ENCODE assay signal across 8 cellular contexts in the genomic region with DNA sequence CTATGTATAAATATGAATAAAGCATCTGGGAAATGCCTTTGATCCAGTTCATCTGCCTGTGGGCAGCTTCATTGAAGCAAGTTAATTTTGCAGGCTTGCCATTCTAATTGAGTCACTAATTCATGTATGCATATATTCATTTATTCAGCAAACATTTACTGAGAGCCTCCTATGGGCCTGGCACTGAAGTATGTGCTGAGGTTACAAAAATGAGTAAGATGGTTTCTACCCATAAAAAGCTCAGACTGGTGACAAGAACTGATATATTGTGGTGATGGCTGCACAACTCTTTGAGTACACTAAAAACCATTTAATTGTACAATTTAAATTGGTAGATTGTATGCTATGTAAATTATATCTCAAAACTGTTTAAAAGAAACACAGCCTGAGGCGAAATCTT. TPM values are rescaled to one million over a fixed set of nuclear protein-coding genes. Genes with fewer than 3 reads are reported as not detected.
DNase-seq lines count a peak whose midpoint lies in the region; ATAC-seq, FAIRE-seq and TF ChIP-seq lines count a peak whose summit lies in the region.
"Had no signal": no experiment of that assay in that cellular context is flagged by ENCODE, and none has a peak within 500 bp of the region (broad histone marks: within the 10 kb centered on the region; RNA-seq: fewer than 3 reads in every experiment).

No MANE protein-coding gene starts in this region.

- TF ChIP-seq CTCF in GM23338 (conservative IDR thresholded peaks at IDR 0.05; ENCODE audit: low read depth in 2 of 2) (no peak), fibroblast of mammary gland (conservative IDR thresholded peaks at IDR 0.05; ENCODE audit: control insufficient read depth, insufficient read depth, low read depth, low read length) (no peak)

- peak overlapping the region; percentile 99 for H3K27ac Mint-ChIP-seq in GM23338

- no peaks in the 10 kb centered on the region for H3F3A ChIP-seq in GM23338 (replicated peaks; ENCODE audit: low read depth)

- H3K36me3 Mint-ChIP-seq in GM23338 (ENCODE audit: low read depth), result peaks cover 14% of the 10 kb centered on the region

- peaks cover 33% of the 10 kb centered on the region for H3K79me2 ChIP-seq in GM23338 (replicated peaks; ENCODE audit: insufficient read depth)

- no peaks in the 10 kb centered on the region for H3K9me2 ChIP-seq in GM23338 (ENCODE audit: insufficient read depth)

- H3K4me3 Mint-ChIP-seq in GM23338, result peak overlapping the region; percentile 93

- peak overlapping the region; percentile 97; the same call in 1 of the 2 replicates for H3K27ac ChIP-seq in GM23338 (ENCODE audit: low read depth)
- peak overlapping the region; percentile 83 to 99 (median 95) for H3K27ac ChIP-seq in skin epidermis

- H3K4me2 ChIP-seq in GM23338, result peak overlapping the region; percentile 77

- no peaks in the 10 kb centered on the region; the same call in 2 of the 3 replicates for H3K9me3 Mint-ChIP-seq in GM23338

- no peaks in the 10 kb centered on the region for H3K36me3 ChIP-seq in GM23338 (ENCODE audit: insufficient read depth)

- no peak for FAIRE-seq in RCC 7860 (lab: Jason Lieb, UNC)
- FAIRE-seq: TTC549 had no signal

- peaks cover 8% of the 10 kb centered on the region for H3K27me3 Mint-ChIP-seq in GM23338 (ENCODE audit: insufficient read depth, low read depth, poor library complexity)

- H4K20me1 ChIP-seq in GM23338 (replicated peaks; ENCODE audit: insufficient read depth), result no peaks in the 10 kb centered on the region

- peak overlapping the region; percentile 34; the same call in 1 of the 2 replicates for H2AFZ ChIP-seq in GM23338

- H3K4me3 ChIP-seq in GM23338, result peak overlapping the region; percentile 70
- peak overlapping the region; percentile 99 for H3K4me3 ChIP-seq in fibroblast of mammary gland (ENCODE audit: control insufficient read depth, low read depth, low read length)
- H3K4me3 ChIP-seq in skin epidermis, result peak overlapping the region in 4 of 7 experiments; percentile 50 to 77 (median 68)

- DNase-seq in GM23338 (ENCODE audit: low spot score), result peak; percentile 15
- peak; percentile 56 for DNase-seq in RKO (ENCODE audit: low spot score)
- peak; percentile 18 for DNase-seq in fibroblast of mammary gland (ENCODE audit: low read depth)
- DNase-seq in H4 (ENCODE audit: low spot score), result no peak
- no peak for DNase-seq in mesenteric fat pad (ENCODE audit: low spot score)
- no peak for DNase-seq in RCC 7860 (ENCODE audit: low spot score)

- no peaks in the 10 kb centered on the region for H3K27me3 ChIP-seq in GM23338 (ENCODE audit: insufficient read depth)

- 0 out of 2 replicates have a peak, but pooled peaks cover 6% of the 10 kb centered on the region for H3K4me1 ChIP-seq in GM23338 (ENCODE audit: insufficient read depth)

- peaks cover 17% of the 10 kb centered on the region for H3K4me1 Mint-ChIP-seq in GM23338

- ATAC-seq in GM23338, result no peak

TF ChIP-seq in GM23338, 12 proteins besides CTCF, POLR2A, EP300 and RAD21 (continues in another document):
- TF ChIP-seq STAT1 (IDR thresholded peaks at IDR 0.05; ENCODE audit: unreplicated experiment), result no peak
- TF ChIP-seq, protein P1, sequence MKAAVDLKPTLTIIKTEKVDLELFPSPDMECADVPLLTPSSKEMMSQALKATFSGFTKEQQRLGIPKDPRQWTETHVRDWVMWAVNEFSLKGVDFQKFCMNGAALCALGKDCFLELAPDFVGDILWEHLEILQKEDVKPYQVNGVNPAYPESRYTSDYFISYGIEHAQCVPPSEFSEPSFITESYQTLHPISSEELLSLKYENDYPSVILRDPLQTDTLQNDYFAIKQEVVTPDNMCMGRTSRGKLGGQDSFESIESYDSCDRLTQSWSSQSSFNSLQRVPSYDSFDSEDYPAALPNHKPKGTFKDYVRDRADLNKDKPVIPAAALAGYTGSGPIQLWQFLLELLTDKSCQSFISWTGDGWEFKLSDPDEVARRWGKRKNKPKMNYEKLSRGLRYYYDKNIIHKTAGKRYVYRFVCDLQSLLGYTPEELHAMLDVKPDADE (IDR thresholded peaks at IDR 0.05), result no peak
- TF ChIP-seq POLR2AphosphoS5 (IDR thresholded peaks at IDR 0.05; ENCODE audit: low read depth), result no peak
- no peak for TF ChIP-seq CREB1 (CRISPR knock-in tag; IDR thresholded peaks at IDR 0.05; ENCODE audit: low read depth)
- TF ChIP-seq ZNF114 (CRISPR knock-in tag; IDR thresholded peaks at IDR 0.05), result no peak
- no peak for TF ChIP-seq ZNF331 (CRISPR knock-in tag; IDR thresholded peaks at IDR 0.05; ENCODE audit: low read depth)
- no peak for TF ChIP-seq EZH2 (IDR thresholded peaks at IDR 0.05; ENCODE audit: low read depth, unreplicated experiment)
- TF ChIP-seq JUNB (IDR thresholded peaks at IDR 0.05; ENCODE audit: unreplicated experiment), result no peak
- TF ChIP-seq, protein P2, sequence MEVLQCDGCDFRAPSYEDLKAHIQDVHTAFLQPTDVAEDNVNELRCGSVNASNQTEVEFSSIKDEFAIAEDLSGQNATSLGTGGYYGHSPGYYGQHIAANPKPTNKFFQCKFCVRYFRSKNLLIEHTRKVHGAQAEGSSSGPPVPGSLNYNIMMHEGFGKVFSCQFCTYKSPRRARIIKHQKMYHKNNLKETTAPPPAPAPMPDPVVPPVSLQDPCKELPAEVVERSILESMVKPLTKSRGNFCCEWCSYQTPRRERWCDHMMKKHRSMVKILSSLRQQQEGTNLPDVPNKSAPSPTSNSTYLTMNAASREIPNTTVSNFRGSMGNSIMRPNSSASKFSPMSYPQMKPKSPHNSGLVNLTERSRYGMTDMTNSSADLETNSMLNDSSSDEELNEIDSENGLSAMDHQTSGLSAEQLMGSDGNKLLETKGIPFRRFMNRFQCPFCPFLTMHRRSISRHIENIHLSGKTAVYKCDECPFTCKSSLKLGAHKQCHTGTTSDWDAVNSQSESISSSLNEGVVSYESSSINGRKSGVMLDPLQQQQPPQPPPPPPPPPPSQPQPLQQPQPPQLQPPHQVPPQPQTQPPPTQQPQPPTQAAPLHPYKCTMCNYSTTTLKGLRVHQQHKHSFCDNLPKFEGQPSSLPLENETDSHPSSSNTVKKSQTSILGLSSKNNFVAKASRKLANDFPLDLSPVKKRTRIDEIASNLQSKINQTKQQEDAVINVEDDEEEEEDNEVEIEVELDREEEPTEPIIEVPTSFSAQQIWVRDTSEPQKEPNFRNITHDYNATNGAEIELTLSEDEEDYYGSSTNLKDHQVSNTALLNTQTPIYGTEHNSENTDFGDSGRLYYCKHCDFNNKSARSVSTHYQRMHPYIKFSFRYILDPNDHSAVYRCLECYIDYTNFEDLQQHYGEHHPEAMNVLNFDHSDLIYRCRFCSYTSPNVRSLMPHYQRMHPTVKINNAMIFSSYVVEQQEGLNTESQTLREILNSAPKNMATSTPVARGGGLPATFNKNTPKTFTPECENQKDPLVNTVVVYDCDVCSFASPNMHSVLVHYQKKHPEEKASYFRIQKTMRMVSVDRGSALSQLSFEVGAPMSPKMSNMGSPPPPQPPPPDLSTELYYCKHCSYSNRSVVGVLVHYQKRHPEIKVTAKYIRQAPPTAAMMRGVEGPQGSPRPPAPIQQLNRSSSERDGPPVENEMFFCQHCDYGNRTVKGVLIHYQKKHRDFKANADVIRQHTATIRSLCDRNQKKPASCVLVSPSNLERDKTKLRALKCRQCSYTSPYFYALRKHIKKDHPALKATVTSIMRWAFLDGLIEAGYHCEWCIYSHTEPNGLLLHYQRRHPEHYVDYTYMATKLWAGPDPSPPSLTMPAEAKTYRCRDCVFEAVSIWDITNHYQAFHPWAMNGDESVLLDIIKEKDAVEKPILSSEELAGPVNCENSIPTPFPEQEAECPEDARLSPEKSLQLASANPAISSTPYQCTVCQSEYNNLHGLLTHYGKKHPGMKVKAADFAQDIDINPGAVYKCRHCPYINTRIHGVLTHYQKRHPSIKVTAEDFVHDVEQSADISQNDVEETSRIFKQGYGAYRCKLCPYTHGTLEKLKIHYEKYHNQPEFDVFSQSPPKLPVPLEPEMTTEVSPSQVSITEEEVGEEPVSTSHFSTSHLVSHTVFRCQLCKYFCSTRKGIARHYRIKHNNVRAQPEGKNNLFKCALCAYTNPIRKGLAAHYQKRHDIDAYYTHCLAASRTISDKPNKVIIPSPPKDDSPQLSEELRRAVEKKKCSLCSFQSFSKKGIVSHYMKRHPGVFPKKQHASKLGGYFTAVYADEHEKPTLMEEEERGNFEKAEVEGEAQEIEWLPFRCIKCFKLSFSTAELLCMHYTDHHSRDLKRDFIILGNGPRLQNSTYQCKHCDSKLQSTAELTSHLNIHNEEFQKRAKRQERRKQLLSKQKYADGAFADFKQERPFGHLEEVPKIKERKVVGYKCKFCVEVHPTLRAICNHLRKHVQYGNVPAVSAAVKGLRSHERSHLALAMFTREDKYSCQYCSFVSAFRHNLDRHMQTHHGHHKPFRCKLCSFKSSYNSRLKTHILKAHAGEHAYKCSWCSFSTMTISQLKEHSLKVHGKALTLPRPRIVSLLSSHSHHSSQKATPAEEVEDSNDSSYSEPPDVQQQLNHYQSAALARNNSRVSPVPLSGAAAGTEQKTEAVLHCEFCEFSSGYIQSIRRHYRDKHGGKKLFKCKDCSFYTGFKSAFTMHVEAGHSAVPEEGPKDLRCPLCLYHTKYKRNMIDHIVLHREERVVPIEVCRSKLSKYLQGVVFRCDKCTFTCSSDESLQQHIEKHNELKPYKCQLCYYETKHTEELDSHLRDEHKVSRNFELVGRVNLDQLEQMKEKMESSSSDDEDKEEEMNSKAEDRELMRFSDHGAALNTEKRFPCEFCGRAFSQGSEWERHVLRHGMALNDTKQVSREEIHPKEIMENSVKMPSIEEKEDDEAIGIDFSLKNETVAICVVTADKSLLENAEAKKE (CRISPR knock-in tag; IDR thresholded peaks at IDR 0.05), result no peak
- no peak for TF ChIP-seq NANOG (IDR thresholded peaks at IDR 0.05; ENCODE audit: borderline replicate concordance)

RNA-seq across cellular contexts. Expression of a gene that starts 1.1 kb away (rescaled TPM):
- total RNA-seq in GM23338 (2014; rRNA removed; shearing (Covaris generic)), result 29.2 and 64.4 TPM in 2 replicates
- 45.7 and 46.5 TPM in 2 replicates for polyA plus RNA-seq in GM23338 (2016; fragmentation: Nextera tagmentation; extraction: Ambion mirVana)
- total RNA-seq in H4 (2014; rRNA removed; shearing (Covaris generic)), result 33.2 and 38.5 TPM in 2 replicates
- 23.3 TPM for total RNA-seq in mesenteric fat pad

RNA-seq across cellular contexts. Expression of a gene that starts 42.3 kb away (rescaled TPM):
- total RNA-seq in GM23338 (2014; rRNA removed; shearing (Covaris generic)), result 13.9 and 15.5 TPM in 2 replicates
- 3.2 TPM in 2 replicates for polyA plus RNA-seq in GM23338 (2016; fragmentation: Nextera tagmentation; extraction: Ambion mirVana)
- total RNA-seq in H4 (2014; rRNA removed; shearing (Covaris generic)), result 4.3 and 5.6 TPM in 2 replicates
- total RNA-seq in mesenteric fat pad, result 39.9 TPM

Comparison
In these comparisons a context has a peak if more than half of its experiments do, and no peak if none do; other contexts are left out.
1. DNase-seq: peak in GM23338 (single experiment), RKO (single experiment) and fibroblast of mammary gland (single experiment); none in H4 (single experiment), mesenteric fat pad (single experiment) and RCC 7860 (single experiment).
2. Peak in every context shown above with its lines, with median percentiles within 50 percentile points of each other: H3K4me3 ChIP-seq.